25 cellular contexts compared by ENCODE assay signal in genomic region chr5:96320797-96321196, GRCh38.
A peak's percentile ranks its signal among the peaks of the same experiment; 100 is the strongest.
DNase-seq lines count a peak whose midpoint lies in the region; TF ChIP-seq lines count a peak whose summit lies in the region.
"Had no signal": no experiment of that assay in that cellular context is flagged by ENCODE, and none has a peak within 500 bp of the region (broad histone marks: within the 10 kb centered on the region; RNA-seq: fewer than 3 reads in every experiment).

No MANE protein-coding gene starts in this region.

- H3K27me3 ChIP-seq in MG63: no peaks in the 10 kb centered on the region
- H3K27me3 ChIP-seq in osteoblast (ENCODE audit: insufficient read depth, low read length): no peaks in the 10 kb centered on the region
- H3K27me3 ChIP-seq in testis: no peaks in the 10 kb centered on the region
- H3K27me3 ChIP-seq: cardiac muscle cell, colonic mucosa had no signal

- H3K4me2 ChIP-seq in osteoblast (ENCODE audit: insufficient read depth, low read length): no peak overlapping the region

- WGBS in testis, 2 donors: 94% methylated on average over 3 of the region's 3 CpGs

- peaks cover 44% of the 10 kb centered on the region for H3K4me1 ChIP-seq in osteoblast (ENCODE audit: insufficient read depth, low read length)
- H3K4me1 ChIP-seq in testis: no peaks in the 10 kb centered on the region
- H3K4me1 ChIP-seq: colonic mucosa had no signal

- no peak overlapping the region for H3K4me3 Mint-ChIP-seq in chondrocyte (ENCODE audit: unreplicated experiment)
- H3K4me3 Mint-ChIP-seq: activated CD4-positive, alpha-beta memory T cell treated with anti-CD3 and anti-CD28 coated beads, Interleukin-2, amount 10 ng/mL, durations not matched to agents 7 days and 5 days; activated T-helper 1 cell treated with anti-CD3 and anti-CD28 coated beads, Interleukin-12 subunit alpha, Interleukin-12 subunit beta, Interleukin-2, Interleukin-4 antibody, amounts not matched to agents 30 ng/mL and 10 ng/mL and 1 ng/mL, durations not matched to agents 14 hours and 24 hours and 36 hours; naive B cell; stimulated activated naive B cell treated with anti-CD40 and anti-IgM and Interleukin-4, amounts not matched to agents 10 μg/mL and 1 μg/mL and 100 μg/mL, for 72 hours; type B pancreatic cell had no signal

- H3K9me3 Mint-ChIP-seq in chondrocyte (ENCODE audit: low read depth): no peaks in the 10 kb centered on the region
- H3K9me3 Mint-ChIP-seq: activated CD4-positive, alpha-beta memory T cell treated with anti-CD3 and anti-CD28 coated beads, Interleukin-2, amount 10 ng/mL, durations not matched to agents 7 days and 5 days; type B pancreatic cell had no signal

- no peaks in the 10 kb centered on the region for H3K27me3 Mint-ChIP-seq in chondrocyte (ENCODE audit: low read depth)
- H3K27me3 Mint-ChIP-seq: activated CD4-positive, alpha-beta memory T cell treated with anti-CD3 and anti-CD28 coated beads, Interleukin-2, amount 10 ng/mL, durations not matched to agents 7 days and 5 days; type B pancreatic cell had no signal

- no peak for TF ChIP-seq CTCF in chondrocyte (IDR thresholded peaks at IDR 0.05)
- TF ChIP-seq CTCF in osteoblast (IDR thresholded peaks at IDR 0.05; ENCODE audit: extremely low read depth, low read depth, low read length): no peak
- TF ChIP-seq CTCF in testis (IDR thresholded peaks at IDR 0.05): no peak

- peak overlapping the region; percentile 12 for H3K27ac Mint-ChIP-seq in chondrocyte (ENCODE audit: unreplicated experiment)
- H3K27ac Mint-ChIP-seq: activated CD4-positive, alpha-beta memory T cell treated with anti-CD3 and anti-CD28 coated beads, Interleukin-2, amount 10 ng/mL, durations not matched to agents 7 days and 5 days; activated T-helper 1 cell treated with anti-CD3 and anti-CD28 coated beads, Interleukin-12 subunit alpha, Interleukin-12 subunit beta, Interleukin-2, Interleukin-4 antibody, amounts not matched to agents 30 ng/mL and 10 ng/mL and 1 ng/mL, durations not matched to agents 14 hours and 24 hours and 36 hours; naive B cell; stimulated activated naive B cell treated with anti-CD40 and anti-IgM and Interleukin-4, amounts not matched to agents 10 μg/mL and 1 μg/mL and 100 μg/mL, for 72 hours; type B pancreatic cell had no signal

- no peaks in the 10 kb centered on the region for H3K36me3 ChIP-seq in MG63
- H3K36me3 ChIP-seq in osteoblast (ENCODE audit: insufficient read depth, low read length): no peaks in the 10 kb centered on the region
- no peaks in the 10 kb centered on the region for H3K36me3 ChIP-seq in testis (ENCODE audit: low read depth, missing control alignments)
- H3K36me3 ChIP-seq: cardiac muscle cell, colonic mucosa, left ventricle myocardium inferior had no signal

- no peaks in the 10 kb centered on the region for H3K9me3 ChIP-seq in MG63
- H3K9me3 ChIP-seq in osteoblast (ENCODE audit: low read depth, low read length): no peaks in the 10 kb centered on the region
- no peaks in the 10 kb centered on the region for H3K9me3 ChIP-seq in testis
- H3K9me3 ChIP-seq: colonic mucosa, left ventricle myocardium inferior had no signal

- intact Hi-C loops in testis (cut with DNase I; ENCODE audit: low total_unique reads): no loop called here

- DNase-seq in HCEC 1CT (peak; percentile 73), MG63 (peak; percentile 34), chondrocyte (ENCODE audit: low spot score) (no peak), osteoblast (ENCODE audit: insufficient read length, low spot score, missing footprints) (no peak), NCI-H1048 (lab: John Stamatoyannopoulos, UW) (no peak), testis (no peak)
- DNase-seq in activated naive CD4-positive, alpha-beta T cell (lab: John Stamatoyannopoulos, UW): no peak
- DNase-seq: activated CD4-positive, alpha-beta memory T cell treated with anti-CD3 and anti-CD28 coated beads, Interleukin-2, amount 10 ng/mL, durations not matched to agents 7 days and 5 days; activated CD8-positive, alpha-beta memory T cell treated with anti-CD3 and anti-CD28 coated beads, Interleukin-2, amount 50 U/mL, for 4 hours; activated naive CD4-positive, alpha-beta T cell treated with anti-CD3 and anti-CD28 coated beads, Interleukin-2, amount 50 U/mL, for 16 hours; C1 segment of cervical spinal cord; colonic mucosa; effector CD4-positive, alpha-beta T cell; left ventricle myocardium inferior; naive B cell; NCI-H1105 treated with DMSO at 0.1 percent for 48 hours; NCI-H1930; NCI-H526; occipital lobe; SHP77; stimulated activated naive B cell treated with anti-CD40 and anti-IgM and Interleukin-4, amounts not matched to agents 10 μg/mL and 1 μg/mL and 100 μg/mL, for 72 hours; substantia nigra had no signal

- no peak overlapping the region for H2AFZ ChIP-seq in osteoblast (ENCODE audit: low read length)

- H3K4me3 ChIP-seq in MG63: no peak overlapping the region
- no peak overlapping the region for H3K4me3 ChIP-seq in osteoblast (ENCODE audit: insufficient read depth, low read length)
- no peak overlapping the region for H3K4me3 ChIP-seq in testis
- H3K4me3 ChIP-seq: cardiac muscle cell, colonic mucosa, left ventricle myocardium inferior had no signal

- H3K36me3 Mint-ChIP-seq in chondrocyte (ENCODE audit: low read depth): no peaks in the 10 kb centered on the region
- H3K36me3 Mint-ChIP-seq: naive B cell; stimulated activated naive B cell treated with anti-CD40 and anti-IgM and Interleukin-4, amounts not matched to agents 10 μg/mL and 1 μg/mL and 100 μg/mL, for 72 hours; type B pancreatic cell had no signal

- no peak for TF ChIP-seq POLR2A in testis (IDR thresholded peaks at IDR 0.05)

- peaks cover 53% of the 10 kb centered on the region for H3K4me1 Mint-ChIP-seq in chondrocyte (ENCODE audit: low read depth)
- H3K4me1 Mint-ChIP-seq: activated CD4-positive, alpha-beta memory T cell treated with anti-CD3 and anti-CD28 coated beads, Interleukin-2, amount 10 ng/mL, durations not matched to agents 7 days and 5 days; naive B cell; stimulated activated naive B cell treated with anti-CD40 and anti-IgM and Interleukin-4, amounts not matched to agents 10 μg/mL and 1 μg/mL and 100 μg/mL, for 72 hours had no signal

- no peaks in the 10 kb centered on the region for H3K79me2 ChIP-seq in osteoblast (ENCODE audit: insufficient read depth, low read length)

- no peaks in the 10 kb centered on the region for H4K20me1 ChIP-seq in osteoblast (ENCODE audit: insufficient read depth, low read length)

- H3K27ac ChIP-seq in osteoblast (ENCODE audit: low read depth, low read length) (peak overlapping the region; percentile 72), testis (no peak overlapping the region)
- H3K27ac ChIP-seq: cardiac muscle cell, colonic mucosa, left ventricle myocardium inferior had no signal

Comparison
In these comparisons a context has a peak if more than half of its experiments do, and no peak if none do; other contexts are left out.
1. DNase-seq: peak in HCEC 1CT (single experiment) and MG63 (single experiment); none in chondrocyte (single experiment), osteoblast (single experiment), activated naive CD4-positive, alpha-beta T cell (0 of 4), NCI-H1048 (single experiment) and testis (single experiment).